ENCODE assay signal across 1 cellular context in genomic region chr4:101972791-101973190, GRCh38.
A peak's percentile ranks its signal among the peaks of the same experiment; 100 is the strongest.
TF ChIP-seq lines count a peak whose summit lies in the region.

No MANE protein-coding gene starts in this region.

TF ChIP-seq in Ishikawa, 13 proteins besides CTCF, POLR2A, EP300 and RAD21 (continued from another document):
- no peak for TF ChIP-seq TAF1 (IDR thresholded peaks at IDR 0.05; ENCODE audit: low read depth)
- TF ChIP-seq USF1 (IDR thresholded peaks at IDR 0.05), result 0 out of 2 replicates have a peak, but pooled peaks have one; percentile 40
